ENCODE assay signal across 18 cellular contexts in the genomic region with DNA sequence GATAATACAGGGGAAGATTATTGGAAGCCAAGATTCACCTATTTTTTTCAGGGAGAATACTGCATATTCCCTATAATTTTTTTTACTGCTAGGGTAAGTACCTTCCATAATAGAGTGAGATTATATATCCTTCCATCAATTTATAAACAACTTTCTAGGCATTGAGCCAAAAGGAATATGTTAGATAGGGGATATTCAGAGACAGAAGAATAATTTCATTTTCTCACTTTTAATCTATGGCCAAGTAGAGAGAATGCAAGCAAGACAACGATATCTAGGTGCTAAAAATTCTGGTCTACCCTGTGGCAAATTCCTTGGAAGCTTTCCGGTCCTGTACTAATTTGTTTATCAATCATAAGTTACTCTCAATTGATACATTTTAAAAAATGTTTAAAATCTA.
DNase-seq lines count a peak whose midpoint lies in the region; ATAC-seq, FAIRE-seq and TF ChIP-seq lines count a peak whose summit lies in the region.
"Had no signal": no experiment of that assay in that cellular context is flagged by ENCODE, and none has a peak within 500 bp of the region (broad histone marks: within the 10 kb centered on the region; RNA-seq: fewer than 3 reads in every experiment).

No MANE protein-coding gene starts in this region.

- H3K27me3 ChIP-seq in CD8-positive, alpha-beta T cell (ENCODE audit: insufficient read depth, low read length) = no peaks in the 10 kb centered on the region
- H3K27me3 ChIP-seq in IMR-90 (ENCODE audit: control insufficient read depth, insufficient read depth, low read length) = no peaks in the 10 kb centered on the region
- H3K27me3 ChIP-seq in HepG2 (ENCODE audit: control insufficient read depth in 1 of 2, insufficient read depth in 2 of 2, low read length in 2 of 2) = no peaks in the 10 kb centered on the region

- no peaks in the 10 kb centered on the region for H3K36me3 ChIP-seq in CD8-positive, alpha-beta T cell (ENCODE audit: insufficient read depth, low read length)
- no peaks in the 10 kb centered on the region for H3K36me3 ChIP-seq in IMR-90 (ENCODE audit: control insufficient read depth, insufficient read depth, low read length)
- no peaks in the 10 kb centered on the region for H3K36me3 ChIP-seq in SK-N-MC (ENCODE audit: insufficient read depth, low read length)
- no peaks in the 10 kb centered on the region for H3K36me3 ChIP-seq in HepG2 (replicated peaks in 1 of 2; ENCODE audit: control insufficient read depth in 1 of 2, insufficient read depth in 2 of 2, low read length in 2 of 2)
- H3K36me3 ChIP-seq: HAP-1 had no signal

- no peak overlapping the region for H2BK5ac ChIP-seq in IMR-90 (ENCODE audit: low read depth, low read length, poor library complexity, severe bottlenecking)

- no peak overlapping the region for H3K9ac ChIP-seq in IMR-90 (ENCODE audit: low read depth, low read length)
- no peak overlapping the region for H3K9ac ChIP-seq in SK-N-MC (ENCODE audit: insufficient read length)
- no peak overlapping the region for H3K9ac ChIP-seq in HepG2 (ENCODE audit: insufficient read depth, low read depth, low read length)

- ATAC-seq in CD8-positive, alpha-beta T cell = no peak
- ATAC-seq in IMR-90 (ENCODE audit: low read depth) (peak; percentile 22; the same call in 1 of the 2 replicates), GM21526 (IDR thresholded peaks at IDR 0.05; ENCODE audit: low FRiP score, unreplicated experiment) (no peak), HepG2 (no peak)

- H3K14ac ChIP-seq in IMR-90 (replicated peaks; ENCODE audit: low read depth, low read length) = no peak overlapping the region

- no peaks in the 10 kb centered on the region for H3K27me3 Mint-ChIP-seq in CD8-positive, alpha-beta T cell (ENCODE audit: low read depth)
- no peaks in the 10 kb centered on the region for H3K27me3 Mint-ChIP-seq in mesothelial cell of epicardium (ENCODE audit: low read depth)
- H3K27me3 Mint-ChIP-seq: B cell; CD4-positive, alpha-beta T cell had no signal

- POLR2A ChIA-PET in CD8-positive, alpha-beta T cell (lab: Charles Lee) = interaction anchor here (1.0 kb wide), 1 partner anchor 30 kb away, joined by 3 read pairs; no protein-coding TSS in a partner anchor
- POLR2A ChIA-PET in IMR-90 (lab: Charles Lee; ENCODE audit: unreplicated experiment) = interaction anchor here (0.6 kb wide), 1 partner anchor 1202 kb away, joined by 3 read pairs; a partner anchor contains a TSS
- POLR2A ChIA-PET in HepG2 (lab: Yijun Ruan, JAX) = no interaction called here

- H2BK20ac ChIP-seq in IMR-90 (ENCODE audit: low read depth, low read length) = no peak overlapping the region

- H2AK5ac ChIP-seq in IMR-90 (ENCODE audit: low read depth, low read length) = no peak overlapping the region

- intact Hi-C loops in CD8-positive, alpha-beta T cell (cut with DNase I, micrococcal nuclease) = no loop called here
- intact Hi-C loops in IMR-90 (cut with micrococcal nuclease) (no loop called here), HepG2 (cut with micrococcal nuclease; ENCODE audit: unreplicated experiment) (no loop called here)

- TF ChIP-seq EP300 in HepG2 (IDR thresholded peaks at IDR 0.05; ENCODE audit: low read depth in 2 of 2, low read length in 2 of 2) = no peak
- no peak for TF ChIP-seq EP300 in HepG2 (CRISPR knock-in tag; IDR thresholded peaks at IDR 0.05; ENCODE audit: borderline replicate concordance)

- H2AFZ ChIP-seq in IMR-90 (replicated peaks; ENCODE audit: low read length, poor library complexity) (no peak overlapping the region), HepG2 (ENCODE audit: low read length) (no peak overlapping the region)

- H4K20me1 ChIP-seq in IMR-90 (ENCODE audit: insufficient read depth, low read length) (no peaks in the 10 kb centered on the region; the same call in 1 of the 2 replicates), HepG2 (ENCODE audit: insufficient read depth, low read length) (no peaks in the 10 kb centered on the region)

- H3K27ac Mint-ChIP-seq in CD8-positive, alpha-beta T cell = peak overlapping the region; percentile 68
- H3K27ac Mint-ChIP-seq in mesothelial cell of epicardium = peak overlapping the region; percentile 45
- H3K27ac Mint-ChIP-seq: B cell; CD4-positive, alpha-beta T cell; HFFc6 had no signal

- H3K4me2 ChIP-seq in IMR-90 (ENCODE audit: low read depth, low read length) (no peak overlapping the region), HepG2 (ENCODE audit: low read depth, low read length) (no peak overlapping the region)

- peaks cover 12 to 13% of the 10 kb centered on the region in 2 experiments for H3K79me1 ChIP-seq in IMR-90 (ENCODE audit: low read depth in 1 of 2, low read length in 2 of 2)

- no peak overlapping the region for H3K23ac ChIP-seq in IMR-90 (ENCODE audit: low read depth, low read length)

- no CpG with 5 or more reads among the region's 2 CpGs for WGBS in IMR-90 (ENCODE audit: extremely low coverage in 2 of 2, insufficient read length in 1 of 2), 2 experiments
- WGBS in HepG2 (ENCODE audit: low lambda C conversion rate) = 96% methylated on average over 2 of the region's 2 CpGs

- H3K4me3 ChIP-seq in CD8-positive, alpha-beta T cell (ENCODE audit: low read depth, low read length) = no peak overlapping the region
- no peak overlapping the region for H3K4me3 ChIP-seq in IMR-90 (ENCODE audit: insufficient read depth, low read depth, low read length)
- no peak overlapping the region for H3K4me3 ChIP-seq in SK-N-MC
- H3K4me3 ChIP-seq in HepG2 (replicated peaks in 1 of 3; ENCODE audit: insufficient read depth in 1 of 3, low read depth in 2 of 3, low read length in 3 of 3) = no peak overlapping the region
- H3K4me3 ChIP-seq: HAP-1 had no signal

- H3K9me3 Mint-ChIP-seq in CD8-positive, alpha-beta T cell = no peaks in the 10 kb centered on the region
- no peaks in the 10 kb centered on the region for H3K9me3 Mint-ChIP-seq in mesothelial cell of epicardium
- H3K9me3 Mint-ChIP-seq: CD4-positive, alpha-beta T cell; HFFc6 had no signal

- H3K9me3 ChIP-seq in CD8-positive, alpha-beta T cell (ENCODE audit: low read length) = no peaks in the 10 kb centered on the region
- no peaks in the 10 kb centered on the region for H3K9me3 ChIP-seq in IMR-90 (ENCODE audit: control insufficient read depth, insufficient read depth, low read length)
- H3K9me3 ChIP-seq in SK-N-MC (ENCODE audit: low read depth, low read length) = no peaks in the 10 kb centered on the region
- H3K9me3 ChIP-seq in HepG2 (ENCODE audit: low read length) = no peaks in the 10 kb centered on the region
- H3K9me3 ChIP-seq: HAP-1 had no signal

- peaks cover 2% of the 10 kb centered on the region for H3K4me1 Mint-ChIP-seq in CD8-positive, alpha-beta T cell (ENCODE audit: low read depth)
- H3K4me1 Mint-ChIP-seq in mesothelial cell of epicardium = peaks cover 16% of the 10 kb centered on the region

- no peak overlapping the region for H3K18ac ChIP-seq in IMR-90 (ENCODE audit: low read depth, low read length)

- no peak for TF ChIP-seq POLR2A in IMR-90 (IDR thresholded peaks at IDR 0.05; ENCODE audit: low read depth, low read length)
- TF ChIP-seq POLR2A in HepG2 (IDR thresholded peaks at IDR 0.05; ENCODE audit: insufficient read depth in 1 of 2, low read depth in 2 of 2, low read length in 2 of 2) = no peak

- no peak for TF ChIP-seq CTCF in CD8-positive, alpha-beta T cell (IDR thresholded peaks at IDR 0.05)
- TF ChIP-seq CTCF in IMR-90 (conservative IDR thresholded peaks at IDR 0.05; ENCODE audit: low read depth, low read length) (no peak), mesothelial cell of epicardium (IDR thresholded peaks at IDR 0.05; ENCODE audit: unreplicated experiment) (no peak), HepG2 (CRISPR knock-in tag; IDR thresholded peaks at IDR 0.05) (no peak)

- in situ Hi-C loops in IMR-90 (cut with MboI; ENCODE audit: low sequenced_read_pairs) = no loop called here
- in situ Hi-C loops in HepG2 (cut with HindIII; ENCODE audit: extremely low pct_ligation_motif_present, low pct_unique_long_range_greater_than_20kb) = no loop called here

- TF ChIP-seq RAD21 in IMR-90 (IDR thresholded peaks at IDR 0.05; ENCODE audit: low read length) (no peak), HepG2 (CRISPR knock-in tag; IDR thresholded peaks at IDR 0.05) (no peak)

- H3K4ac ChIP-seq in IMR-90 (ENCODE audit: low read depth, low read length) = no peak overlapping the region

- H4K8ac ChIP-seq in IMR-90 (ENCODE audit: low read depth in 2 of 2, low read length in 2 of 2) = no peak overlapping the region; a peak in 1 of 4 replicates

- no peak overlapping the region for H4K5ac ChIP-seq in IMR-90 (ENCODE audit: low read depth, low read length)

- no peak overlapping the region for H2BK15ac ChIP-seq in IMR-90 (ENCODE audit: low read depth, low read length)

- no peaks in the 10 kb centered on the region for H3K4me1 ChIP-seq in CD8-positive, alpha-beta T cell (ENCODE audit: insufficient read depth, low read length)
- 0 out of 2 replicates have a peak, but pooled peaks cover 2% of the 10 kb centered on the region for H3K4me1 ChIP-seq in IMR-90 (ENCODE audit: control insufficient read depth, insufficient read depth, low read length)
- H3K4me1 ChIP-seq in HepG2 (ENCODE audit: insufficient read depth, low read length) = no peaks in the 10 kb centered on the region

- no TSS peak for BruUV-seq in IMR-90 (replicated peaks; lab: Mats Ljungman, UMichigan)
- BruUV-seq in HepG2 (replicated peaks; lab: Mats Ljungman, UMichigan) = no TSS peak

- no peak overlapping the region for H2AK9ac ChIP-seq in IMR-90 (replicated peaks; ENCODE audit: low read depth, low read length, poor library complexity)

- dilution Hi-C loops in IMR-90 (cut with HindIII; ENCODE audit: low sequenced_read_pairs, unreplicated experiment) = no loop called here

- no peak overlapping the region for H3K4me3 Mint-ChIP-seq in CD8-positive, alpha-beta T cell
- H3K4me3 Mint-ChIP-seq in mesothelial cell of epicardium = no peak overlapping the region
- H3K4me3 Mint-ChIP-seq: B cell; CD4-positive, alpha-beta T cell; HFFc6 had no signal

- H2BK120ac ChIP-seq in IMR-90 (ENCODE audit: low read depth, low read length) = no peak overlapping the region

- H3K79me2 ChIP-seq in HepG2 (ENCODE audit: insufficient read depth, low read length) = no peaks in the 10 kb centered on the region

- H3K36me3 Mint-ChIP-seq in CD8-positive, alpha-beta T cell = peaks cover 13% of the 10 kb centered on the region
- H3K36me3 Mint-ChIP-seq in mesothelial cell of epicardium = peaks cover 2% of the 10 kb centered on the region

- H3K56ac ChIP-seq in IMR-90 (ENCODE audit: extremely low read depth, insufficient read depth, low read length) = no peak overlapping the region

- no peak for FAIRE-seq in HepG2 (lab: Jason Lieb, UNC)
- FAIRE-seq: A204.1, GM12892, H1, HTR-8/SVneo had no signal

- CTCF ChIA-PET in CD8-positive, alpha-beta T cell (lab: Charles Lee) = no interaction called here
- CTCF ChIA-PET in IMR-90 (lab: Yijun Ruan, JAX) = interaction anchor here (0.6 to 1.2 kb wide), 3 partner anchors 9 to 17 kb away, joined by 3 to 4 read pairs (median 3); no protein-coding TSS in a partner anchor
- CTCF ChIA-PET in HepG2 (lab: Yijun Ruan, JAX; ENCODE audit: low intra/inter-chr PET ratio, low total read pairs) = no interaction called here

- H3K9me1 ChIP-seq in IMR-90 (ENCODE audit: insufficient read depth, low read length) = 0 out of 2 replicates have a peak, but pooled peaks cover 2% of the 10 kb centered on the region

- no peak overlapping the region for H3K27ac ChIP-seq in CD8-positive, alpha-beta T cell (ENCODE audit: low read depth, low read length)
- H3K27ac ChIP-seq in IMR-90 (ENCODE audit: insufficient read depth, low read length) = no peak overlapping the region
- H3K27ac ChIP-seq in SK-N-MC = peak overlapping the region; percentile 14; the same call in 1 of the 2 replicates
- H3K27ac ChIP-seq in HepG2 (ENCODE audit: extremely low read length, insufficient read depth, low read length) = no peak overlapping the region

- no peak for DNase-seq in CD8-positive, alpha-beta T cell
- DNase-seq in IMR-90 (peak; percentile 17), SK-N-MC (ENCODE audit: low read depth, low spot score) (no peak), mesothelial cell of epicardium (ENCODE audit: low spot score in 2 of 2, unreplicated experiment in 2 of 2) (no peak), HepG2 (ENCODE audit: low spot score) (no peak), T-helper 9 cell (no peak)
- DNase-seq: C1 segment of cervical spinal cord; CD4-positive, alpha-beta T cell; DND-41; GDM1; HFFc6 had no signal

- no peak overlapping the region for H4K91ac ChIP-seq in IMR-90 (ENCODE audit: insufficient read depth, low read depth, low read length)
